In the genomic region with DNA sequence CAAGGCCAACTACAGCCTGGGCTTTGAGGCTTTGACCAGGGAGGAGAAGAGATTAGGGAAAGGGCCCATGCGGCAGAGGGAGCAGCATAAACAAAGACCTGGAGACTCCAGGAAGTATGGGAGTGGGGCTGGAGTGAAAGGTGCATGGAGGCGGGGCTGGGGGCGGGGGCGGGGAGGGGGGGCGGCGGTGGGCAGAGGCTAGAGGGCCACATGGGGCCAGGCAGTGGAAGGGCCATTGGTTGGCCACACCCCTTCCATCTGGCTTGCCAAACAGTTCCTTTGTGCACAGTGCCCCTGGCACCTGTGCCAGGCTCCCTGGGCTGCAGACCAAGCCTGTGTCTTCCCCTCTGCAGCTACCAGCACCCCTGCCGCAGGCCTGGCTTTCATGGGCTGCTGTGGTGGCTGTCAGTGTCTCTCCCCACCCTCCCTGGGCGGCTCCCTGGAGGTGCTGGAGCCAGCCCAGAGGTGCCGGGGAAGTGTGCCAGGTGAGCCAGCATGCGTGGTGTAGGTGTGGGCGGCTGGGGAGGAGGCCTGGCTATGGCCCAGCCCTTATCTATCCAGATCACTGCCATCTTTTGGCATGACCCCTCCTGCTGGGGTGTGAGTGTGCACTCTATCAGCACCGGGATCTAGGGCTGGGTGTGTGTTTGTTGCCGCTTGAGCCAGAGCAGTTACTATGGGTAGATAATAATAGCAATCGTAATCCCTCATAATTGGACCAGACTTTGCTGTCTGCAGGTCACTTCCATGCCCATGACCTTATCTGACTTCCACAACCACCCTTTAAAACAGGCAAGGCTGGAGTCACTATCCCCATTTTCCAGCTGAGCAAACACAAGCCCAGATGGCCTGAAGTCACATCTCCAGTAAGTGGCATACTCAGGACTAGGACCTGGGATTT, we compare ENCODE assay signal across 7 cellular contexts. TPM values are rescaled to one million over a fixed set of nuclear protein-coding genes. Genes with fewer than 3 reads are reported as not detected.
A peak's percentile ranks its signal among the peaks of the same experiment; 100 is the strongest.
DNase-seq lines count a peak whose midpoint lies in the region; ATAC-seq and TF ChIP-seq lines count a peak whose summit lies in the region.

No MANE protein-coding gene starts in this region.

- ATAC-seq in Right ventricle myocardium superior (ENCODE audit: poor library complexity) (peak; percentile 76), HG03469 (IDR thresholded peaks at IDR 0.05; ENCODE audit: unreplicated experiment) (no peak), HG03045 (IDR thresholded peaks at IDR 0.05; ENCODE audit: unreplicated experiment) (no peak)

- H3K4me3 ChIP-seq in MG63: no peak overlapping the region
- H3K4me3 ChIP-seq in PC-9: no peak overlapping the region

- H4K20me1 ChIP-seq in PC-9 (ENCODE audit: insufficient read depth): peaks cover 4% of the 10 kb centered on the region; the same call in 1 of the 2 replicates

- H3K9me3 ChIP-seq in MG63: no peaks in the 10 kb centered on the region
- no peaks in the 10 kb centered on the region for H3K9me3 ChIP-seq in PC-9 (ENCODE audit: insufficient read depth, low read depth)

- no peaks in the 10 kb centered on the region for H3K79me2 ChIP-seq in PC-9 (ENCODE audit: low read depth)

- H3K9me2 ChIP-seq in PC-9 (ENCODE audit: insufficient read depth): no peaks in the 10 kb centered on the region

- H3K27me3 ChIP-seq in MG63: no peaks in the 10 kb centered on the region
- no peaks in the 10 kb centered on the region for H3K27me3 ChIP-seq in PC-9 (ENCODE audit: insufficient read depth, low read depth)

- peak overlapping the region; percentile 45 for H3K4me2 ChIP-seq in PC-9

- POLR2A ChIA-PET in PC-9 (lab: Charles Lee; ENCODE audit: unreplicated experiment): no interaction called here

- no peaks in the 10 kb centered on the region for H3K36me3 ChIP-seq in MG63
- H3K36me3 ChIP-seq in PC-9 (ENCODE audit: low read depth): no peaks in the 10 kb centered on the region

- no peak overlapping the region for H2AFZ ChIP-seq in PC-9

- intact Hi-C loops in PC-9 (cut with micrococcal nuclease; ENCODE audit: unreplicated experiment): no loop called here
- intact Hi-C loops in Right ventricle myocardium superior (cut with DNase I): no loop called here

- BruUV-seq in PC-9 (replicated peaks; lab: Mats Ljungman, UMichigan): no TSS peak

- CTCF ChIA-PET in PC-9 (lab: Charles Lee): interaction anchor here (0.7 kb wide), 1 partner anchor 51 kb away, joined by 19 read pairs; no protein-coding TSS in a partner anchor

- peaks cover 5% of the 10 kb centered on the region for H3F3A ChIP-seq in PC-9 (ENCODE audit: insufficient read depth, low read depth)

- TF ChIP-seq CTCF in PC-9 (conservative IDR thresholded peaks at IDR 0.05): no peak

- H3K4me1 ChIP-seq in PC-9 (replicated peaks; ENCODE audit: insufficient read depth): peaks cover 20% of the 10 kb centered on the region

- DNase-seq in MG63 (peak; percentile 55), PC-9 (peak; percentile 79 to 90), Right ventricle myocardium superior (peak; percentile 82), substantia nigra (lab: John Stamatoyannopoulos, UW) (peak in 21 of 49 donors; percentile 18 to 93 (median 41)), OCI-M2 (lab: John Stamatoyannopoulos, UW; ENCODE audit: unreplicated experiment) (no peak)

- H3K27ac ChIP-seq in PC-9 (no peak overlapping the region), substantia nigra (ENCODE audit: low read depth, low read length, poor library complexity, severe bottlenecking) (peak overlapping the region; percentile 61)

RNA-seq across cellular contexts. Expression of a gene that starts 30.5 kb away (rescaled TPM):
- total RNA-seq in MG63 (2014; rRNA removed; shearing (Covaris generic); ENCODE audit: low replicate concordance): 6.0 and 9.2 TPM in 2 replicates
- total RNA-seq in PC-9 (2021) (38.9 and 43.1 TPM in 2 replicates), Right ventricle myocardium superior (20.2 TPM)
